In the genomic region with DNA sequence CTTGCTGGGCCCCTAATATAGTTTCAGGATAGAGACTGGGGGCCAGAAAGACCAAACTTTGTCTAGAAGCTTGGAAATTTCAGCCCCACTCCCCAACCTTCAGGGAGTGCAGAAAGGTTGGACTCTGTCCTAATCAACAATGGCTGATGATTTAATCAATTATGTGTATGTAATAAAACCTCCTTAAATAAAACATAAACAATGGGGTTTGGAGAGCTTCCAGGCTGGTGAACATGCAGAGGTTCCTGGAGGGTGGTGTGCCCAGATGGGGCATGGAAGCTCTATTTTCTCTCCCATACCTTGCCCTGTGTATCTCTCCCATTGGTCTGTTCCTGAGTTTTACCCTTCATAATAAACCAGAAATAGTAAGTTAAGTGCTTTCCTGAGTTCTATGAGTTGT, we compare ENCODE assay signal across 15 cellular contexts.
"Had no signal": no experiment of that assay in that cellular context is flagged by ENCODE, and none has a peak within 500 bp of the region (broad histone marks: within the 10 kb centered on the region; RNA-seq: fewer than 3 reads in every experiment).

No MANE protein-coding gene starts in this region.

- DNase-seq: effector memory CD4-positive, alpha-beta T cell; heart right ventricle; hypothalamus; islet precursor cell; natural killer cell; posterior cingulate gyrus; sigmoid colon; stimulated activated CD4-positive, alpha-beta T cell treated with anti-CD3 and anti-CD28 coated beads, Interleukin-2, amount 100 ng/mL, for 48 hours; stimulated activated naive CD4-positive, alpha-beta T cell treated with Interleukin-2 at 50 U/mL for 16 hours had no signal

- ATAC-seq: esophagus mucosa, heart right ventricle, left lobe of liver, natural killer cell had no signal

- H3K27ac ChIP-seq: heart right ventricle, right atrium auricular region, sigmoid colon, skin epidermis had no signal

- FAIRE-seq: endometrium, frontal cortex had no signal

- H3K9me3 ChIP-seq: heart right ventricle, right atrium auricular region had no signal

- H3K4me3 ChIP-seq: heart right ventricle, right atrium auricular region, sigmoid colon, skin epidermis had no signal

- H3K4me1 ChIP-seq: heart right ventricle, right atrium auricular region, sigmoid colon had no signal

- H3K36me3 ChIP-seq: heart right ventricle, right atrium auricular region, sigmoid colon had no signal

- H3K27me3 ChIP-seq: right atrium auricular region, sigmoid colon had no signal
